Comparison of ENCODE assay signal across 25 cellular contexts in the genomic region with DNA sequence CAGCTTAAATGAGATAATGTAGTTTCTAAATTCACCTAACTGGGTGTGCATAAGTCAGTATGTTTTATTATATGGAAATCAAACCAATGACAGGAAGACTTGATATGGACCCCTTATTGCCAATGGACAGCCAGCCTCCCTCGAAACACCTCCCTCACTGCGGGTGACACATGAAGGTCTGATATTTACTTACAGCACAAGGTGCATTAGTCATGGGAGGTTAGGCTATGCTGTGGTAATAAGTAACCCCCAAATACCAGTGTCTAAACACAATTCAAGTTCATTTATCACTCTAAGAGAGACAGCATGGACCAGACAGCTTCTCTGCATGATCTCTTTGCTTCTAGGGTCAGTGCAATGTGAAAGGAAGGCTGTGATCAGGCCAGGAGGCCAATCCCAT.
DNase-seq lines count a peak whose midpoint lies in the region; ATAC-seq, FAIRE-seq and TF ChIP-seq lines count a peak whose summit lies in the region.
"Had no signal": no experiment of that assay in that cellular context is flagged by ENCODE, and none has a peak within 500 bp of the region (broad histone marks: within the 10 kb centered on the region; RNA-seq: fewer than 3 reads in every experiment).

No MANE protein-coding gene starts in this region.

- H3K4me3 ChIP-seq in epithelial cell of proximal tubule (ENCODE audit: low read depth, low read length) = no peak overlapping the region
- H3K4me3 ChIP-seq: BLaER1, GM12878, GM23338 had no signal

- FAIRE-seq in RCC 7860 (lab: Jason Lieb, UNC) = peak; percentile 88
- FAIRE-seq: GM12878 had no signal

- DNase-seq in Daoy (ENCODE audit: low read depth) (peak; percentile 40), RCC 7860 (ENCODE audit: low spot score) (peak; percentile 77), epithelial cell of proximal tubule (ENCODE audit: low read depth) (peak; percentile 83), renal cortical epithelial cell (ENCODE audit: low read depth) (peak; percentile 89), middle frontal gyrus (ENCODE audit: extremely low spot score, low spot score) (no peak), GOT3 (lab: John Stamatoyannopoulos, UW) (no peak)
- DNase-seq: ACHN; CD4-positive, alpha-beta T cell; COR-L47; DMS 273 treated with DMSO at 0.1 percent for 48 hours; DMS79 treated with DMSO at 0.1 percent for 48 hours; KBM-7; NCI-H1092; NCI-H1436 treated with DMSO at 0.1 percent for 48 hours; NCI-H1930; NCI-H226; NCI-H510A treated with DMSO at 0.1 percent for 48 hours; NCI-H748 treated with DMSO at 0.1 percent for 48 hours had no signal

- no peak for ATAC-seq in GM19328 (IDR thresholded peaks at IDR 0.05; ENCODE audit: unreplicated experiment)
- ATAC-seq: GM12878, HCT116, Panc1, SK-N-SH treated with all-trans-retinoic acid at 6 μM for 48 hours had no signal

- no peak for TF ChIP-seq CTCF in epithelial cell of proximal tubule (conservative IDR thresholded peaks at IDR 0.05; ENCODE audit: low read depth, low read length)

Comparison
In these comparisons a context has a peak if more than half of its experiments do, and no peak if none do; other contexts are left out.
1. DNase-seq: peak in Daoy (single experiment), RCC 7860 (single experiment), epithelial cell of proximal tubule (single experiment) and renal cortical epithelial cell (single experiment); none in middle frontal gyrus (single experiment) and GOT3 (single experiment).